31 cellular contexts compared by ENCODE assay signal in the genomic region with DNA sequence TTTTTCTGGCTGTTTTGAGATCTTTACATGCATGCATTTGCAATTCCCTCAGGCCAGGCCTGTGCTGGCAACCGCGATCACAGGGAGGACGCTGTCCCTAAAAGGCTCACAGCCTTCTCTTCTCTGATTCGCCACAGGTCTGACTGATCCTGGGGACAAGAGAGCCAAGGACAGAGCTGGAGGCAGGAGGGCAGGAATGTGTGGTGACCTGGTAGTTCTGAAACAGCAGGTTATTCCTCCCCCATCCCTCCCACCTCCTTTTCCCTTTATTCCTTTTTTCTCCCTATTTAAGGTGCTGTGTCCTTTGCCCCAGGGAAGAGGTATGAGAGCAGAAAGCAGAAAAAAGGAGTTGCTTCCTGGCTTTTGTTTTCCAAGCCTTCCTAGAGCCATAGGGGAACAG. TPM values are rescaled to one million over a fixed set of nuclear protein-coding genes. Genes with fewer than 3 reads are reported as not detected.
DNase-seq lines count a peak whose midpoint lies in the region; ATAC-seq, FAIRE-seq and TF ChIP-seq lines count a peak whose summit lies in the region.
"Had no signal": no experiment of that assay in that cellular context is flagged by ENCODE, and none has a peak within 500 bp of the region (broad histone marks: within the 10 kb centered on the region; RNA-seq: fewer than 3 reads in every experiment).

No MANE protein-coding gene starts in this region.

- ATAC-seq in GM23338 (peak; percentile 62), K562 (no peak), GM21619 (IDR thresholded peaks at IDR 0.05; ENCODE audit: unreplicated experiment) (no peak), left lung (no peak)
- no peak for ATAC-seq in CD4-positive, alpha-beta T cell (ENCODE audit: poor library complexity)
- ATAC-seq: activated T-cell treated with anti-CD3 and anti-CD28 coated beads, Interleukin-2, amount 50 U/mL, for 4 hours; CD8-positive, alpha-beta T cell; right cardiac atrium had no signal

- peaks cover 10% of the 10 kb centered on the region for H3K36me3 Mint-ChIP-seq in GM23338 (ENCODE audit: low read depth)
- peaks cover 14% of the 10 kb centered on the region for H3K36me3 Mint-ChIP-seq in CD4-positive, alpha-beta T cell (ENCODE audit: low read depth)

- TF ChIP-seq CTCF in GM23338 (conservative IDR thresholded peaks at IDR 0.05; ENCODE audit: low read depth in 2 of 2) = no peak
- no peak for TF ChIP-seq CTCF in K562 (IDR thresholded peaks at IDR 0.05 in 2 of 3, conservative IDR thresholded peaks at IDR 0.05 in 1 of 3; ENCODE audit: insufficient read depth in 2 of 3, low read depth in 1 of 3, low read length in 3 of 3)
- TF ChIP-seq CTCF in CD4-positive, alpha-beta T cell (IDR thresholded peaks at IDR 0.05) = no peak
- no peak for TF ChIP-seq CTCF in left lung (IDR thresholded peaks at IDR 0.05)

- WGBS in K562 (ENCODE audit: insufficient coverage, low coverage, missing lambda C conversion rate) = 24% methylated on average over 4 of the region's 4 CpGs

- in situ Hi-C loops in K562 (cut with MboI) = no loop called here

- TF ChIP-seq EP300 in K562 (IDR thresholded peaks at IDR 0.05; ENCODE audit: low read length) = no peak

- peaks cover 60% of the 10 kb centered on the region for H3K4me1 Mint-ChIP-seq in GM23338
- H3K4me1 Mint-ChIP-seq in CD4-positive, alpha-beta T cell (ENCODE audit: low read depth) = peaks cover 27% of the 10 kb centered on the region
- H3K4me1 Mint-ChIP-seq: B cell had no signal

- H3K79me2 ChIP-seq in GM23338 (replicated peaks; ENCODE audit: insufficient read depth) (no peaks in the 10 kb centered on the region), K562 (ENCODE audit: control insufficient read depth, insufficient read depth, low read length) (no peaks in the 10 kb centered on the region)

- H3K9me2 ChIP-seq in GM23338 (ENCODE audit: insufficient read depth) = peaks cover 6% of the 10 kb centered on the region; the same call in 1 of the 2 replicates

- BruUV-seq in K562 (replicated peaks; lab: Mats Ljungman, UMichigan) = no TSS peak

- peak overlapping the region; percentile 97 for H3K27ac ChIP-seq in GM23338 (ENCODE audit: low read depth)
- H3K27ac ChIP-seq in K562 (ENCODE audit: extremely low read depth, low read depth, low read length) = no peak overlapping the region
- peak overlapping the region; percentile 21 for H3K27ac ChIP-seq in iPS-18a (ENCODE audit: low read length)
- no peak overlapping the region for H3K27ac ChIP-seq in CD4-positive, alpha-beta T cell (ENCODE audit: low read depth, low read length)
- no peak overlapping the region for H3K27ac ChIP-seq in left lung
- H3K27ac ChIP-seq: ascending aorta, neutrophil, SJCRH30, spleen, tibial artery had no signal

- H3K27me3 Mint-ChIP-seq in GM23338 (ENCODE audit: insufficient read depth, low read depth, poor library complexity) = peaks cover 19% of the 10 kb centered on the region
- no peaks in the 10 kb centered on the region for H3K27me3 Mint-ChIP-seq in CD4-positive, alpha-beta T cell
- H3K27me3 Mint-ChIP-seq: stimulated activated naive CD8-positive, alpha-beta T cell treated with anti-CD3 and anti-CD28 coated beads, Interleukin-15, Interleukin-2, amounts not matched to agents 100 ng/mL and 50 ng/mL, for 24 hours had no signal

- POLR2A ChIA-PET in K562 (lab: Yijun Ruan, JAX) = interaction anchor here (0.7 to 0.8 kb wide), 2 partner anchors 12 to 21 kb away, joined by 3 read pairs; no protein-coding TSS in a partner anchor
- POLR2A ChIA-PET in CD4-positive, alpha-beta T cell (lab: Charles Lee) = no interaction called here

- FAIRE-seq in K562 (lab: Jason Lieb, UNC) = no peak

- H3K4me1 ChIP-seq in GM23338 (ENCODE audit: insufficient read depth) (peaks cover 52% of the 10 kb centered on the region), K562 (replicated peaks in 1 of 2; ENCODE audit: control insufficient read depth in 2 of 2, insufficient read depth in 2 of 2, low read length in 2 of 2) (peaks cover 0 to 4% of the 10 kb centered on the region in 2 experiments; a peak in 1 of 5 replicates), iPS-18a (ENCODE audit: control insufficient read depth, low read depth, low read length) (peaks cover 48% of the 10 kb centered on the region), neuron (ENCODE audit: insufficient read depth, low read length) (peaks cover 21% of the 10 kb centered on the region), left lung (peaks cover 0 to 4% of the 10 kb centered on the region in 2 donors)
- H3K4me1 ChIP-seq: ascending aorta, HAP-1 had no signal

- H3K9me3 ChIP-seq in K562 (replicated peaks; ENCODE audit: control insufficient read depth, insufficient read depth, low read depth, low read length) (peaks cover 4% of the 10 kb centered on the region; the same call in 1 of the 2 replicates), iPS-18a (ENCODE audit: control insufficient read depth, low read depth, low read length) (no peaks in the 10 kb centered on the region), neuron (ENCODE audit: low read length) (peaks cover 6% of the 10 kb centered on the region), left lung (peaks cover 0 to 4% of the 10 kb centered on the region in 2 donors)
- no peaks in the 10 kb centered on the region for H3K9me3 ChIP-seq in CD4-positive, alpha-beta T cell (ENCODE audit: control insufficient read depth, low read length)
- H3K9me3 ChIP-seq: ascending aorta, HAP-1, neutrophil, SJCRH30, tibial artery had no signal

- no peak for TF ChIP-seq POLR2A in K562 (conservative IDR thresholded peaks at IDR 0.05)

- H3K27me3 ChIP-seq in GM23338 (ENCODE audit: insufficient read depth) (no peaks in the 10 kb centered on the region), K562 (ENCODE audit: control insufficient read depth in 2 of 2, insufficient read depth in 2 of 2, low read length in 2 of 2) (peaks cover 2 to 16% of the 10 kb centered on the region in 2 experiments; a peak in 2 of 5 replicates), iPS-18a (ENCODE audit: control insufficient read depth, insufficient read depth, low read length) (no peaks in the 10 kb centered on the region), neuron (ENCODE audit: insufficient read depth, low read length) (no peaks in the 10 kb centered on the region), left lung (no peaks in the 10 kb centered on the region)
- H3K27me3 ChIP-seq in CD4-positive, alpha-beta T cell (ENCODE audit: control insufficient read depth, insufficient read depth, low read length) = no peaks in the 10 kb centered on the region
- H3K27me3 ChIP-seq: ascending aorta, neutrophil, SJCRH30 had no signal

- CTCF ChIA-PET in K562 (lab: Yijun Ruan, JAX; ENCODE audit: low intra/inter-chr PET ratio) = no interaction called here
- CTCF ChIA-PET in CD4-positive, alpha-beta T cell (lab: Charles Lee) = no interaction called here

- peak; percentile 67 for DNase-seq in GM23338 (ENCODE audit: low spot score)
- DNase-seq in K562 (ENCODE audit: extremely low read depth in 1 of 4, low spot score in 3 of 4) = no peak
- no peak for DNase-seq in CD4-positive, alpha-beta T cell
- DNase-seq in T1000 (lab: John Stamatoyannopoulos, UW) = no peak
- DNase-seq in left lung = no peak
- DNase-seq: activated CD4-positive, alpha-beta T cell treated with anti-CD3 and anti-CD28 coated beads, Interleukin-2, amount 50 U/mL, for 1 hour; activated gamma-delta T cell treated with Interleukin-2 at 50 U/mL for 16 hours; activated T-cell treated with anti-CD3 and anti-CD28 coated beads, Interleukin-2, amount 50 U/mL, for 4 hours; CD8-positive, alpha-beta T cell; cortex of kidney; effector memory CD4-positive, alpha-beta T cell; NCI-H1105; NCI-H187 treated with DMSO at 0.1 percent for 48 hours; NCI-H2171 treated with DMSO at 0.1 percent for 48 hours; NCI-H510A treated with DMSO at 0.1 percent for 48 hours; RPMI8226; SJCRH30; spleen; stimulated activated CD4-positive, alpha-beta T cell treated with anti-CD3 and anti-CD28 coated beads, Interleukin-2, amount 100 ng/mL, for 24 hours; stimulated activated CD8-positive, alpha-beta memory T cell treated with anti-CD3 and anti-CD28 coated beads, Interleukin-4, amount 100 ng/mL, for 48 hours; tibial artery had no signal

- intact Hi-C loops in K562 (cut with micrococcal nuclease) (no loop called here), left lung (cut with DNase I) (no loop called here)
- intact Hi-C loops in CD4-positive, alpha-beta T cell (cut with DNase I, micrococcal nuclease) = loop anchor here (5.0 kb wide), 3 partner anchors 56 to 981 kb away; a partner anchor contains a TSS

- peaks cover 11% of the 10 kb centered on the region; the same call in 2 of the 3 replicates for H3K9me3 Mint-ChIP-seq in GM23338
- no peaks in the 10 kb centered on the region for H3K9me3 Mint-ChIP-seq in CD4-positive, alpha-beta T cell
- H3K9me3 Mint-ChIP-seq: stimulated activated naive CD8-positive, alpha-beta T cell treated with anti-CD3 and anti-CD28 coated beads, Interleukin-15, Interleukin-2, amounts not matched to agents 100 ng/mL and 50 ng/mL, for 24 hours had no signal

- H3K36me3 ChIP-seq in GM23338 (ENCODE audit: insufficient read depth) (no peaks in the 10 kb centered on the region), K562 (ENCODE audit: control insufficient read depth, insufficient read depth, low read length) (no peaks in the 10 kb centered on the region), iPS-18a (ENCODE audit: control insufficient read depth, low read depth, low read length) (no peaks in the 10 kb centered on the region), neuron (ENCODE audit: insufficient read depth, low read length) (no peaks in the 10 kb centered on the region), left lung (no peaks in the 10 kb centered on the region)
- H3K36me3 ChIP-seq: ascending aorta, HAP-1, neutrophil, SJCRH30, tibial artery had no signal

- H3K4me3 Mint-ChIP-seq in GM23338 = peak overlapping the region; percentile 49
- H3K4me3 Mint-ChIP-seq in CD4-positive, alpha-beta T cell = no peak overlapping the region
- H3K4me3 Mint-ChIP-seq: activated T-cell treated with anti-CD3 and anti-CD28 coated beads, Interleukin-2, amount 50 U/mL, for 4 hours; B cell; CD8-positive, alpha-beta T cell; stimulated activated naive CD8-positive, alpha-beta T cell treated with anti-CD3 and anti-CD28 coated beads, Interleukin-15, Interleukin-2, amounts not matched to agents 100 ng/mL and 50 ng/mL, for 24 hours had no signal

- H3K9ac ChIP-seq in K562 (ENCODE audit: insufficient read depth in 1 of 2, low read depth in 2 of 2, low read length in 2 of 2) = no peak overlapping the region
- H3K9ac ChIP-seq in iPS-18a (ENCODE audit: low read length) = peak overlapping the region; percentile 36

- H3K4me2 ChIP-seq in GM23338 = peak overlapping the region; percentile 73
- no peak overlapping the region for H3K4me2 ChIP-seq in K562 (ENCODE audit: insufficient read depth, low read length)

- TF ChIP-seq RAD21 in K562 (CRISPR knock-in tag; conservative IDR thresholded peaks at IDR 0.05 in 1 of 2, IDR thresholded peaks at IDR 0.05 in 1 of 2) = no peak

- H3K27ac Mint-ChIP-seq in GM23338 = peak overlapping the region; percentile 96
- no peak overlapping the region for H3K27ac Mint-ChIP-seq in CD4-positive, alpha-beta T cell
- H3K27ac Mint-ChIP-seq: B cell; CD8-positive, alpha-beta T cell; stimulated activated naive CD8-positive, alpha-beta T cell treated with anti-CD3 and anti-CD28 coated beads, Interleukin-15, Interleukin-2, amounts not matched to agents 100 ng/mL and 50 ng/mL, for 24 hours had no signal

- peak overlapping the region; percentile 24 for H2AFZ ChIP-seq in GM23338
- H2AFZ ChIP-seq in K562 (ENCODE audit: low read depth, low read length) = 0 out of 2 replicates have a peak overlapping the region, but pooled peaks have one; percentile 25
- peak overlapping the region; percentile 37 for H2AFZ ChIP-seq in neuron (ENCODE audit: low read depth, low read length)

- no peaks in the 10 kb centered on the region for H4K20me1 ChIP-seq in GM23338 (replicated peaks; ENCODE audit: insufficient read depth)
- H4K20me1 ChIP-seq in K562 (replicated peaks; ENCODE audit: control insufficient read depth, insufficient read depth, low read length) = no peaks in the 10 kb centered on the region

- peak overlapping the region; percentile 2; the same call in 1 of the 2 replicates for H3K4me3 ChIP-seq in GM23338
- no peak overlapping the region for H3K4me3 ChIP-seq in K562
- peak overlapping the region; percentile 5 for H3K4me3 ChIP-seq in iPS-18a (ENCODE audit: low read length)
- no peak overlapping the region for H3K4me3 ChIP-seq in neuron (ENCODE audit: low read length)
- no peak overlapping the region for H3K4me3 ChIP-seq in left lung
- H3K4me3 ChIP-seq: ascending aorta, HAP-1, lung, SJCRH30, spleen, tibial artery had no signal

- peaks cover 29% of the 10 kb centered on the region for H3F3A ChIP-seq in GM23338 (replicated peaks; ENCODE audit: low read depth)

- H3K9me1 ChIP-seq in K562 (ENCODE audit: control insufficient read depth, insufficient read depth, low read length) = no peaks in the 10 kb centered on the region

RNA-seq across cellular contexts. Expression of a gene that starts 21.9 kb away (rescaled TPM):
- total RNA-seq in GM23338 (2014; rRNA removed; shearing (Covaris generic)) = 52.0 and 58.7 TPM in 2 replicates
- polyA plus RNA-seq in GM23338 (2016; fragmentation: Nextera tagmentation; extraction: Ambion mirVana) (45.1 and 50.5 TPM in 2 replicates), K562 (2011; rRNA removed) (19.1 and 22.2 TPM in 2 replicates), K562 (2014; fragmentation: Illumina TruSeq; extraction: Trizol) (30.2 and 31.8 TPM in 2 replicates), K562 (2014; fragmentation: Nextera tagmentation; extraction: Ambion mirVana) (10 to 100 TPM in 1 of 2 experiments, 1 to 10 TPM in 1; 9.1 to 18.7 TPM), K562 (2014; rRNA removed) (39.9 and 40.5 TPM in 2 replicates)
- 17.3 and 28.8 TPM in 2 replicates for total RNA-seq in K562 (2011; cell fraction: chromatin; rRNA removed; ENCODE audit: low replicate concordance)
- 25.7 and 32.4 TPM in 2 replicates for total RNA-seq in K562 (2011; cell fraction: nucleolus; rRNA removed)
- 25.3 and 32.2 TPM in 2 replicates for total RNA-seq in K562 (2011; cell fraction: nucleoplasm; rRNA removed)
- total RNA-seq in K562 (2014; rRNA removed) (31.3 and 42.7 TPM in 2 replicates), K562 (2014; rRNA removed; fragmentation: Illumina TruSeq; extraction: Trizol) (12.9 and 19.4 TPM in 2 replicates), K562 (2015; rRNA removed; fragmentation: Illumina TruSeq; extraction: Trizol) (26.5 and 29.7 TPM in 2 replicates), K562 (2021) (30.8 and 31.6 TPM in 2 replicates), left lung (1 to 10 TPM; 7.5 to 9.7 TPM)
- 29.8 and 77.4 TPM in 2 replicates for polyA plus RNA-seq in K562 (2011; cell fraction: cytosol; rRNA removed)
- polyA plus RNA-seq in K562 (2011; cell fraction: nucleus; rRNA removed) = 18.2 and 29.2 TPM in 2 replicates
- 17.6 and 24.9 TPM in 2 replicates for polyA plus RNA-seq in K562 (2012)
- 10.4 and 14.1 TPM in 2 replicates for polyA minus RNA-seq in K562 (2011; rRNA and poly(A)+ RNA removed)
- polyA minus RNA-seq in K562 (2011; cell fraction: cytosol; rRNA and poly(A)+ RNA removed) = 10.2 and 10.3 TPM in 2 replicates
- 28.4 and 28.7 TPM in 2 replicates for polyA minus RNA-seq in K562 (2011; cell fraction: nucleus; rRNA and poly(A)+ RNA removed)
- total RNA-seq in CD4-positive, alpha-beta T cell = 1 to 10 TPM; 3.6 to 4.0 TPM
- total RNA-seq: ascending aorta had no signal

RNA-seq across cellular contexts. Expression of a gene that starts 58.9 kb away (rescaled TPM):
- 89.4 and 90.4 TPM in 2 replicates for total RNA-seq in GM23338 (2014; rRNA removed; shearing (Covaris generic))
- polyA plus RNA-seq in GM23338 (2016; fragmentation: Nextera tagmentation; extraction: Ambion mirVana) (25.1 and 41.6 TPM in 2 replicates), K562 (2011; rRNA removed) (26.6 and 32.8 TPM in 2 replicates), K562 (2014; fragmentation: Illumina TruSeq; extraction: Trizol) (17.8 and 20.6 TPM in 2 replicates), K562 (2014; fragmentation: Nextera tagmentation; extraction: Ambion mirVana) (1 to 10 TPM; 5.0 to 7.1 TPM), K562 (2014; rRNA removed) (12.4 and 20.3 TPM in 2 replicates)
- 56.0 and 99.3 TPM in 2 replicates for total RNA-seq in K562 (2011; cell fraction: chromatin; rRNA removed; ENCODE audit: low replicate concordance)
- total RNA-seq in K562 (2011; cell fraction: nucleolus; rRNA removed) = 26.2 and 43.8 TPM in 2 replicates
- total RNA-seq in K562 (2011; cell fraction: nucleoplasm; rRNA removed) = 28.8 and 32.3 TPM in 2 replicates
- total RNA-seq in K562 (2014; rRNA removed) (26.8 and 27.8 TPM in 2 replicates), K562 (2014; rRNA removed; fragmentation: Illumina TruSeq; extraction: Trizol) (27.3 and 29.2 TPM in 2 replicates), K562 (2015; rRNA removed; fragmentation: Illumina TruSeq; extraction: Trizol) (24.1 and 30.6 TPM in 2 replicates), K562 (2021) (30.0 and 30.8 TPM in 2 replicates), left lung (10 to 100 TPM; 40.1 to 48.4 TPM)
- 6.4 and 9.3 TPM in 2 replicates for polyA plus RNA-seq in K562 (2011; cell fraction: cytosol; rRNA removed)
- polyA plus RNA-seq in K562 (2011; cell fraction: nucleus; rRNA removed) = 31.6 and 32.6 TPM in 2 replicates
- 8.3 and 15.8 TPM in 2 replicates for polyA plus RNA-seq in K562 (2012)
- polyA minus RNA-seq in K562 (2011; rRNA and poly(A)+ RNA removed) = 61.8 and 68.8 TPM in 2 replicates
- 14.2 and 19.1 TPM in 2 replicates for polyA minus RNA-seq in K562 (2011; cell fraction: cytosol; rRNA and poly(A)+ RNA removed)
- polyA minus RNA-seq in K562 (2011; cell fraction: nucleus; rRNA and poly(A)+ RNA removed) = 50.9 and 73.2 TPM in 2 replicates
- total RNA-seq in CD4-positive, alpha-beta T cell = 100 to 1,000 TPM in 1 of 2 experiments, 10 to 100 TPM in 1; 96.9 to 102 TPM

Comparison
In these comparisons a context has a peak if more than half of its experiments do, and no peak if none do; other contexts are left out.
1. H3K27ac ChIP-seq: peak in GM23338 (single experiment) and iPS-18a (single experiment); none in K562 (single experiment), CD4-positive, alpha-beta T cell (single experiment) and left lung (0 of 2).
2. H3K4me3 ChIP-seq: peak in GM23338 (single experiment) and iPS-18a (single experiment); none in K562 (single experiment), neuron (single experiment) and left lung (0 of 2).
3. intact Hi-C loops: an anchor here in CD4-positive, alpha-beta T cell (5.0 kb wide); none called in K562 and left lung.
4. Peak in every context shown above with its lines, with median percentiles within 50 percentile points of each other: H2AFZ ChIP-seq.